11 cellular contexts compared by ENCODE assay signal in genomic region chr22:36377022-36377631, GRCh38. TPM values are rescaled to one million over a fixed set of nuclear protein-coding genes. Genes with fewer than 3 reads are reported as not detected.
DNase-seq lines count a peak whose midpoint lies in the region; ATAC-seq, FAIRE-seq and TF ChIP-seq lines count a peak whose summit lies in the region.
"Had no signal": no experiment of that assay in that cellular context is flagged by ENCODE, and none has a peak within 500 bp of the region (broad histone marks: within the 10 kb centered on the region; RNA-seq: fewer than 3 reads in every experiment).

No MANE protein-coding gene starts in this region.

- FAIRE-seq in HepG2 (lab: Jason Lieb, UNC) (no peak), kidney (lab: Jason Lieb, UNC) (no peak)

- peaks cover 98% of the 10 kb centered on the region for H3K4me1 Mint-ChIP-seq in activated T-cell treated with anti-CD3 and anti-CD28 coated beads, Interleukin-2, amount 50 U/mL, for 72 hours (ENCODE audit: low read depth)

- H3K36me3 ChIP-seq in liver (ENCODE audit: control insufficient read depth in 4 of 4, insufficient read depth in 3 of 4, low read depth in 1 of 4, low read length in 3 of 4) (peaks cover 0 to 4% (median 0%) of the 10 kb centered on the region in 4 donors), HepG2 (replicated peaks in 1 of 2; ENCODE audit: control insufficient read depth in 1 of 2, insufficient read depth in 2 of 2, low read length in 2 of 2) (peaks cover 9 to 33% of the 10 kb centered on the region in 2 experiments), kidney (ENCODE audit: control insufficient read depth in 1 of 2, insufficient read depth in 2 of 2, low read length in 2 of 2) (peaks cover 3% of the 10 kb centered on the region in 2 donors), upper lobe of right lung (peaks cover 32% of the 10 kb centered on the region)

- TF ChIP-seq EP300 in HepG2 (IDR thresholded peaks at IDR 0.05; ENCODE audit: low read depth in 2 of 2, low read length in 2 of 2) (no peak), HepG2 (CRISPR knock-in tag; IDR thresholded peaks at IDR 0.05; ENCODE audit: borderline replicate concordance) (no peak)

- TF ChIP-seq POLR2A in HepG2 (IDR thresholded peaks at IDR 0.05; ENCODE audit: insufficient read depth in 1 of 2, low read depth in 2 of 2, low read length in 2 of 2): no peak

- H2AFZ ChIP-seq in HepG2 (ENCODE audit: low read length): no peak overlapping the region

- ATAC-seq in HepG2: no peak
- peak; percentile 78 to 80 for ATAC-seq in activated T-cell treated with anti-CD3 and anti-CD28 coated beads, Interleukin-2, amount 50 U/mL, for 72 hours (replicated peaks in 1 of 2)
- ATAC-seq in upper lobe of right lung: peak; percentile 25

- no peaks in the 10 kb centered on the region for H3K27me3 Mint-ChIP-seq in activated T-cell treated with anti-CD3 and anti-CD28 coated beads, Interleukin-2, amount 50 U/mL, for 72 hours (ENCODE audit: low read depth)

- peaks cover 0 to 2% of the 10 kb centered on the region in 2 donors for H3K9me3 Mint-ChIP-seq in activated T-cell treated with anti-CD3 and anti-CD28 coated beads, Interleukin-2, amount 50 U/mL, for 72 hours

- H3K27ac Mint-ChIP-seq in activated T-cell treated with anti-CD3 and anti-CD28 coated beads, Interleukin-2, amount 50 U/mL, for 72 hours: peak overlapping the region; percentile 99

- H3K4me3 ChIP-seq in liver (ENCODE audit: low read depth in 1 of 3, low read length in 3 of 3) (no peak overlapping the region), HepG2 (replicated peaks in 1 of 3; ENCODE audit: insufficient read depth in 1 of 3, low read depth in 2 of 3, low read length in 3 of 3) (no peak overlapping the region), kidney (ENCODE audit: low read length in 2 of 2) (no peak overlapping the region), upper lobe of right lung (peak overlapping the region; percentile 10)

- H3K4me2 ChIP-seq in HepG2 (ENCODE audit: low read depth, low read length): no peak overlapping the region

- BruUV-seq in HepG2 (replicated peaks; lab: Mats Ljungman, UMichigan): no TSS peak

- intact Hi-C loops in HepG2 (cut with micrococcal nuclease; ENCODE audit: unreplicated experiment) (no loop called here), kidney (cut with DNase I) (no loop called here), upper lobe of right lung (cut with DNase I) (no loop called here)

- H3K4me3 Mint-ChIP-seq in activated T-cell treated with anti-CD3 and anti-CD28 coated beads, Interleukin-2, amount 50 U/mL, for 72 hours: peak overlapping the region; percentile 82 to 88

- peaks cover 91% of the 10 kb centered on the region for H3K79me2 ChIP-seq in HepG2 (ENCODE audit: insufficient read depth, low read length)

- POLR2A ChIA-PET in HepG2 (lab: Yijun Ruan, JAX): interaction anchor here (0.8 to 1.2 kb wide), 3 partner anchors 33 to 36 kb away, joined by 3 read pairs; no protein-coding TSS in a partner anchor

- H3K4me1 ChIP-seq in liver (ENCODE audit: control insufficient read depth in 4 of 4, insufficient read depth in 4 of 4, low read length in 3 of 4) (peaks cover 26 to 56% (median 42%) of the 10 kb centered on the region in 4 donors), HepG2 (ENCODE audit: insufficient read depth, low read length) (peaks cover 37% of the 10 kb centered on the region), kidney (ENCODE audit: control insufficient read depth in 1 of 2, insufficient read depth in 1 of 2, low read depth in 1 of 2, low read length in 2 of 2) (peaks cover 33 to 43% of the 10 kb centered on the region in 2 donors), upper lobe of right lung (peaks cover 98% of the 10 kb centered on the region)

- CTCF ChIA-PET in HepG2 (lab: Yijun Ruan, JAX; ENCODE audit: low intra/inter-chr PET ratio, low total read pairs): no interaction called here

- TF ChIP-seq CTCF in liver (IDR thresholded peaks at IDR 0.05; ENCODE audit: low read depth, low read length, missing input control): no peak
- no peak for TF ChIP-seq CTCF in HepG2 (CRISPR knock-in tag; IDR thresholded peaks at IDR 0.05)
- TF ChIP-seq CTCF in kidney (IDR thresholded peaks at IDR 0.05; ENCODE audit: borderline replicate concordance, extremely low read depth, insufficient read depth): no peak
- no peak for TF ChIP-seq CTCF in upper lobe of right lung (IDR thresholded peaks at IDR 0.05)

- TF ChIP-seq RAD21 in liver (IDR thresholded peaks at IDR 0.05): no peak
- TF ChIP-seq RAD21 in HepG2 (CRISPR knock-in tag; IDR thresholded peaks at IDR 0.05): no peak

- in situ Hi-C loops in HepG2 (cut with HindIII; ENCODE audit: extremely low pct_ligation_motif_present, low pct_unique_long_range_greater_than_20kb): no loop called here

- DNase-seq in HepG2 (ENCODE audit: low spot score) (no peak), kidney (no peak), upper lobe of right lung (no peak), AML-193 (lab: John Stamatoyannopoulos, UW) (no peak), superior temporal gyrus (ENCODE audit: extremely low spot score) (no peak), NCI-H146 treated with DMSO at 0.1 percent for 48 hours (lab: John Stamatoyannopoulos, UW; ENCODE audit: unreplicated experiment) (no peak)
- DNase-seq in activated T-cell treated with anti-CD3 and anti-CD28 coated beads, Interleukin-2, amount 50 U/mL, for 72 hours: peak in 1 of 2 donors; percentile 64
- DNase-seq: activated CD8-positive, alpha-beta memory T cell treated with anti-CD3 and anti-CD28 coated beads, Interleukin-2, amount 50 U/mL, for 4 hours; NCI-H187 had no signal

- H3K27me3 ChIP-seq in liver (ENCODE audit: control insufficient read depth in 4 of 4, insufficient read depth in 4 of 4, low read length in 3 of 4) (no peaks in the 10 kb centered on the region), HepG2 (ENCODE audit: control insufficient read depth in 1 of 2, insufficient read depth in 2 of 2, low read length in 2 of 2) (no peaks in the 10 kb centered on the region), upper lobe of right lung (no peaks in the 10 kb centered on the region)

- H3K9ac ChIP-seq in liver (ENCODE audit: low read depth in 1 of 2, low read length in 2 of 2) (peak overlapping the region in 1 of 2 donors; percentile 44), HepG2 (ENCODE audit: insufficient read depth, low read depth, low read length) (no peak overlapping the region), kidney (ENCODE audit: low read length in 2 of 2) (no peak overlapping the region)

- H3K27ac ChIP-seq in liver (ENCODE audit: low read depth in 1 of 2, low read length in 2 of 2): peak overlapping the region; percentile 36 to 42
- H3K27ac ChIP-seq in HepG2 (ENCODE audit: extremely low read length, insufficient read depth, low read length): no peak overlapping the region
- H3K27ac ChIP-seq in kidney (ENCODE audit: low read depth in 2 of 2, low read length in 2 of 2): peak overlapping the region; percentile 34 to 48
- peak overlapping the region; percentile 71 for H3K27ac ChIP-seq in upper lobe of right lung
- H3K27ac ChIP-seq: C4-2B had no signal

- no peaks in the 10 kb centered on the region for H3K9me3 ChIP-seq in liver (ENCODE audit: control insufficient read depth in 4 of 4, low read length in 3 of 4)
- H3K9me3 ChIP-seq in HepG2 (ENCODE audit: low read length): no peaks in the 10 kb centered on the region
- H3K9me3 ChIP-seq in kidney (ENCODE audit: control insufficient read depth in 1 of 2, low read length in 2 of 2): no peaks in the 10 kb centered on the region
- H3K9me3 ChIP-seq in upper lobe of right lung: no peaks in the 10 kb centered on the region

- H3K36me3 Mint-ChIP-seq in activated T-cell treated with anti-CD3 and anti-CD28 coated beads, Interleukin-2, amount 50 U/mL, for 72 hours (ENCODE audit: insufficient read depth in 2 of 2): peaks cover 7 to 34% of the 10 kb centered on the region in 2 donors

- H4K20me1 ChIP-seq in HepG2 (ENCODE audit: insufficient read depth, low read length): peaks cover 47% of the 10 kb centered on the region

- WGBS in liver: 65% methylated on average over 14 of the region's 14 CpGs
- 96% methylated on average over 14 of the region's 14 CpGs for WGBS in HepG2 (ENCODE audit: low lambda C conversion rate)

TF ChIP-seq in liver, 16 proteins besides CTCF, POLR2A, EP300 and RAD21 (continues in another document):
- no peak for TF ChIP-seq EGR1 (IDR thresholded peaks at IDR 0.05; ENCODE audit: low read depth in 2 of 2)
- TF ChIP-seq NR2F2 (IDR thresholded peaks at IDR 0.05): peak; percentile 96

RNA-seq across cellular contexts. Expression of gene MYH9, which starts 10.6 kb away (rescaled TPM):
- total RNA-seq in liver (100 to 1,000 TPM; 123 to 150 TPM), HepG2 (2016; rRNA removed; fragmentation: Illumina TruSeq; extraction: Trizol) (98.5 and 125 TPM in 2 replicates), kidney (655 TPM), upper lobe of right lung (842 TPM)
- polyA plus RNA-seq in liver (10 to 100 TPM; 32.3 to 74.1 TPM), HepG2 (2011; rRNA removed) (50.7 and 60.6 TPM in 2 replicates), kidney (ENCODE audit: insufficient read depth, low read depth, low replicate concordance) (85.2 TPM)
- total RNA-seq in HepG2 (2016; cell fraction: cytosol; rRNA removed; fragmentation: Illumina TruSeq; extraction: Trizol; ENCODE audit: low read depth): 28.5 and 28.7 TPM in 2 replicates
- total RNA-seq in HepG2 (2016; cell fraction: insoluble cytoplasmic fraction; rRNA removed; fragmentation: Illumina TruSeq; extraction: Trizol): 92.9 and 102 TPM in 2 replicates
- 39.3 and 47.1 TPM in 2 replicates for total RNA-seq in HepG2 (2016; cell fraction: membrane; rRNA removed; fragmentation: Illumina TruSeq; extraction: Trizol)
- total RNA-seq in HepG2 (2016; cell fraction: nucleus; rRNA removed; fragmentation: Illumina TruSeq; extraction: Trizol): 73.0 and 81.6 TPM in 2 replicates
- polyA plus RNA-seq in HepG2 (2011; cell fraction: cytosol; rRNA removed): 31.6 and 39.3 TPM in 2 replicates
- polyA plus RNA-seq in HepG2 (2011; cell fraction: nucleus; rRNA removed): 68.4 and 91.3 TPM in 2 replicates
- polyA plus RNA-seq in HepG2 (2012): 88.3 and 93.4 TPM in 2 replicates
- 3.6 and 4.2 TPM in 2 replicates for polyA plus RNA-seq in HepG2 (2016; cell fraction: cytosol; fragmentation: Illumina TruSeq; extraction: Trizol; ENCODE audit: low read depth)
- polyA plus RNA-seq in HepG2 (2016; cell fraction: insoluble cytoplasmic fraction; fragmentation: Illumina TruSeq; extraction: Trizol; ENCODE audit: low read depth): 72.0 and 110 TPM in 2 replicates
- 8.1 and 11.6 TPM in 2 replicates for polyA plus RNA-seq in HepG2 (2016; cell fraction: membrane; fragmentation: Illumina TruSeq; extraction: Trizol; ENCODE audit: low read depth)
- polyA plus RNA-seq in HepG2 (2016; cell fraction: nucleus; fragmentation: Illumina TruSeq; extraction: Trizol; ENCODE audit: insufficient read depth, low read depth): 106 and 113 TPM in 2 replicates
- 124 and 180 TPM in 2 replicates for polyA minus RNA-seq in HepG2 (2011; rRNA and poly(A)+ RNA removed; ENCODE audit: low replicate concordance)
- polyA minus RNA-seq in HepG2 (2011; cell fraction: cytosol; rRNA and poly(A)+ RNA removed): 125 and 176 TPM in 2 replicates
- 61.9 and 97.5 TPM in 2 replicates for polyA minus RNA-seq in HepG2 (2011; cell fraction: nucleus; rRNA and poly(A)+ RNA removed)
- total RNA-seq in activated T-cell treated with anti-CD3 and anti-CD28 coated beads, Interleukin-2, amount 50 U/mL, for 72 hours: 100 to 1,000 TPM; 529 to 662 TPM
